In genomic region chr2:43240762-43241150, GRCh38 we compare ENCODE assay signal across 1 cellular context.
TF ChIP-seq lines count a peak whose summit lies in the region.

No MANE protein-coding gene starts in this region.

TF ChIP-seq in GM12878, 131 proteins besides CTCF, POLR2A, EP300 and RAD21:
- TF ChIP-seq IRF3 (IDR thresholded peaks at IDR 0.05): no peak
- no peak for TF ChIP-seq SPI1 (IDR thresholded peaks at IDR 0.05; ENCODE audit: borderline replicate concordance, insufficient read depth, low read depth, low read length)
- TF ChIP-seq FOXK2 (IDR thresholded peaks at IDR 0.05): no peak
- no peak for TF ChIP-seq PKNOX1 (IDR thresholded peaks at IDR 0.05)
- no peak for TF ChIP-seq ZNF207 (IDR thresholded peaks at IDR 0.05; ENCODE audit: borderline replicate concordance)
- TF ChIP-seq MLLT1 (IDR thresholded peaks at IDR 0.05): no peak
- no peak for TF ChIP-seq ATF3 (IDR thresholded peaks at IDR 0.05; ENCODE audit: borderline replicate concordance, extremely low read depth, low read depth, low read length)
- TF ChIP-seq WRNIP1 (IDR thresholded peaks at IDR 0.05; ENCODE audit: borderline replicate concordance, low read depth, low read length): no peak
- TF ChIP-seq IKZF2 (IDR thresholded peaks at IDR 0.05): no peak
- TF ChIP-seq RUNX3 (IDR thresholded peaks at IDR 0.05; ENCODE audit: low read length): no peak
- no peak for TF ChIP-seq HCFC1 (IDR thresholded peaks at IDR 0.05; ENCODE audit: low read length)
- no peak for TF ChIP-seq PML (IDR thresholded peaks at IDR 0.05; ENCODE audit: low read length)
- TF ChIP-seq E4F1 (IDR thresholded peaks at IDR 0.05; ENCODE audit: borderline replicate concordance, partially characterized antibody): no peak
- TF ChIP-seq REST (IDR thresholded peaks at IDR 0.05; ENCODE audit: low read depth, low read length): no peak
TF ChIP-seq in GM12878: peak in this region for 0.
